Comparison of ENCODE assay signal across 19 cellular contexts in the genomic region with DNA sequence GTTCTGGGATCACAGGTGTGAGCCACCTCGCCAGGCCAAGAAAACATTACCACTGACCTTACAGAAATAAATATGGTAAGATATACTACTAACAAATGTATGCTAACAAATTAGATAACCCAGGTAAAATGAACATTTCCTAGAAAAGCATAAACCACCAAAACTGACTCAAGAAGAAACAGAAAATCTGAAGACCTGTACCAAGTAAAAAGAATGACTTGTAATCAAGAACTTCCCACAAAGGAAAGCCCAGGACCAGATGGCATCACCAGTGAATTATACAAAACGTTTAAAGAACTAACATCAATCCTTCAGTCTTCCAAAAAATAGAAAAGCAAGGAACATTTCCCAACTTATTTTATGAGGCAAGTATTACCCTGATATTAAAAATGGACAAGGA. TPM values are rescaled to one million over a fixed set of nuclear protein-coding genes. Genes with fewer than 3 reads are reported as not detected.
A peak's percentile ranks its signal among the peaks of the same experiment; 100 is the strongest.
DNase-seq lines count a peak whose midpoint lies in the region; ATAC-seq, FAIRE-seq and TF ChIP-seq lines count a peak whose summit lies in the region.
"Had no signal": no experiment of that assay in that cellular context is flagged by ENCODE, and none has a peak within 500 bp of the region (broad histone marks: within the 10 kb centered on the region; RNA-seq: fewer than 3 reads in every experiment).

No MANE protein-coding gene starts in this region.

- FAIRE-seq in GM18507 (lab: Jason Lieb, UNC) (peak; percentile 51), K562 (lab: Jason Lieb, UNC) (peak; percentile 78)
- FAIRE-seq: G401.6 had no signal

- H3K27ac ChIP-seq in K562 (ENCODE audit: extremely low read depth, low read depth, low read length) = no peak overlapping the region
- H3K27ac ChIP-seq in psoas muscle = no peak overlapping the region
- H3K27ac ChIP-seq: 22Rv1, PC-9 had no signal

- no peak overlapping the region for H3K4me3 ChIP-seq in K562
- no peak overlapping the region for H3K4me3 ChIP-seq in psoas muscle
- H3K4me3 ChIP-seq: HAP-1, PC-9 had no signal

- H3K4me1 ChIP-seq in K562 (replicated peaks in 1 of 2; ENCODE audit: control insufficient read depth in 2 of 2, insufficient read depth in 2 of 2, low read length in 2 of 2) (peaks cover 5 to 12% of the 10 kb centered on the region in 2 experiments; a peak in 3 of 5 replicates), psoas muscle (peaks cover 23% of the 10 kb centered on the region)
- H3K4me1 ChIP-seq: HAP-1 had no signal

- no TSS peak for BruUV-seq in K562 (replicated peaks; lab: Mats Ljungman, UMichigan)

- no peak for DNase-seq in activated CD4-positive, alpha-beta T cell treated with anti-CD3 and anti-CD28 coated beads for 36 hours
- DNase-seq in activated CD4-positive, alpha-beta T cell treated with anti-CD3 and anti-CD28 coated beads, Interleukin-2, amount 50 U/mL, for 48 hours = no peak
- no peak for DNase-seq in GM18507 (ENCODE audit: extremely low spot score, insufficient read length, low read depth)
- no peak for DNase-seq in K562 (ENCODE audit: extremely low read depth in 1 of 4, low spot score in 3 of 4)
- DNase-seq in stimulated activated effector memory CD8-positive, alpha-beta T cell treated with anti-CD3 and anti-CD28 coated beads, Interleukin-12 subunit alpha, Interleukin-12 subunit beta, amount 100 ng/mL, for 72 hours (ENCODE audit: low spot score in 2 of 2) = no peak
- DNase-seq in NOMO-1 (lab: John Stamatoyannopoulos, UW; ENCODE audit: unreplicated experiment in 2 of 2) = no peak
- no peak for DNase-seq in COLO668 (lab: John Stamatoyannopoulos, UW; ENCODE audit: unreplicated experiment)
- no peak for DNase-seq in psoas muscle
- DNase-seq: DMS 273 treated with DMSO at 0.1 percent for 48 hours, NCI-H1417, NCI-H187, NCI-H2107, NCI-H226, NCI-H524 treated with DMSO at 0.1 percent for 48 hours, PC-9 had no signal

- TF ChIP-seq POLR2A in K562 (conservative IDR thresholded peaks at IDR 0.05) = no peak

- H3K9ac ChIP-seq in K562 (ENCODE audit: insufficient read depth in 1 of 2, low read depth in 2 of 2, low read length in 2 of 2) = no peak overlapping the region

- TF ChIP-seq CTCF in K562 (IDR thresholded peaks at IDR 0.05 in 2 of 3, conservative IDR thresholded peaks at IDR 0.05 in 1 of 3; ENCODE audit: insufficient read depth in 2 of 3, low read depth in 1 of 3, low read length in 3 of 3) (no peak), psoas muscle (IDR thresholded peaks at IDR 0.05) (no peak)

- no peak for TF ChIP-seq EP300 in K562 (IDR thresholded peaks at IDR 0.05; ENCODE audit: low read length)

- peak; percentile 39 for ATAC-seq in activated CD4-positive, alpha-beta T cell treated with anti-CD3 and anti-CD28 coated beads for 36 hours
- ATAC-seq in K562 (no peak), psoas muscle (no peak)
- ATAC-seq in stimulated activated effector memory CD8-positive, alpha-beta T cell treated with anti-CD3 and anti-CD28 coated beads, Interleukin-12 subunit alpha, Interleukin-12 subunit beta, amount 100 ng/mL, for 72 hours = peak; percentile 39

- no peak overlapping the region for H2AFZ ChIP-seq in K562 (ENCODE audit: low read depth, low read length)
- H2AFZ ChIP-seq: PC-9 had no signal

- H4K20me1 ChIP-seq in K562 (replicated peaks; ENCODE audit: control insufficient read depth, insufficient read depth, low read length) = no peaks in the 10 kb centered on the region

- H3K4me1 Mint-ChIP-seq in activated CD4-positive, alpha-beta T cell treated with anti-CD3 and anti-CD28 coated beads for 36 hours = peaks cover 54% of the 10 kb centered on the region
- peaks cover 66% of the 10 kb centered on the region for H3K4me1 Mint-ChIP-seq in stimulated activated effector memory CD8-positive, alpha-beta T cell treated with anti-CD3 and anti-CD28 coated beads, Interleukin-12 subunit alpha, Interleukin-12 subunit beta, amount 100 ng/mL, for 72 hours

- no peak for TF ChIP-seq RAD21 in K562 (CRISPR knock-in tag; conservative IDR thresholded peaks at IDR 0.05 in 1 of 2, IDR thresholded peaks at IDR 0.05 in 1 of 2)

- peaks cover 6% of the 10 kb centered on the region; the same call in 2 of the 3 replicates for H3K36me3 ChIP-seq in K562 (ENCODE audit: control insufficient read depth, insufficient read depth, low read length)
- H3K36me3 ChIP-seq in psoas muscle (ENCODE audit: insufficient read depth in 1 of 2, low read depth in 1 of 2) = no peaks in the 10 kb centered on the region
- H3K36me3 ChIP-seq: HAP-1 had no signal

- CTCF ChIA-PET in activated CD4-positive, alpha-beta T cell treated with anti-CD3 and anti-CD28 coated beads for 36 hours (lab: Charles Lee) = no interaction called here
- CTCF ChIA-PET in K562 (lab: Yijun Ruan, JAX; ENCODE audit: low intra/inter-chr PET ratio) = no interaction called here

- peaks cover 42% of the 10 kb centered on the region for H3K36me3 Mint-ChIP-seq in activated CD4-positive, alpha-beta T cell treated with anti-CD3 and anti-CD28 coated beads for 36 hours (ENCODE audit: low read depth)
- H3K36me3 Mint-ChIP-seq in stimulated activated effector memory CD8-positive, alpha-beta T cell treated with anti-CD3 and anti-CD28 coated beads, Interleukin-12 subunit alpha, Interleukin-12 subunit beta, amount 100 ng/mL, for 72 hours = peaks cover 6% of the 10 kb centered on the region

- H3K9me1 ChIP-seq in K562 (ENCODE audit: control insufficient read depth, insufficient read depth, low read length) = no peaks in the 10 kb centered on the region

- in situ Hi-C loops in K562 (cut with MboI) = no loop called here

- H3K4me2 ChIP-seq in K562 (ENCODE audit: insufficient read depth, low read length) = no peak overlapping the region
- H3K4me2 ChIP-seq: PC-9 had no signal

- H3K9me3 Mint-ChIP-seq in activated CD4-positive, alpha-beta T cell treated with anti-CD3 and anti-CD28 coated beads for 36 hours (ENCODE audit: low read depth) = peaks cover 22% of the 10 kb centered on the region
- H3K9me3 Mint-ChIP-seq in stimulated activated effector memory CD8-positive, alpha-beta T cell treated with anti-CD3 and anti-CD28 coated beads, Interleukin-12 subunit alpha, Interleukin-12 subunit beta, amount 100 ng/mL, for 72 hours = peaks cover 12% of the 10 kb centered on the region

- POLR2A ChIA-PET in activated CD4-positive, alpha-beta T cell treated with anti-CD3 and anti-CD28 coated beads for 36 hours (lab: Charles Lee) = no interaction called here
- POLR2A ChIA-PET in K562 (lab: Yijun Ruan, JAX) = no interaction called here

- peaks cover 96% of the 10 kb centered on the region for H3K79me2 ChIP-seq in K562 (ENCODE audit: control insufficient read depth, insufficient read depth, low read length)

- H3K27me3 Mint-ChIP-seq in activated CD4-positive, alpha-beta T cell treated with anti-CD3 and anti-CD28 coated beads for 36 hours = no peaks in the 10 kb centered on the region

- no peaks in the 10 kb centered on the region for H3K27me3 ChIP-seq in K562 (ENCODE audit: control insufficient read depth in 2 of 2, insufficient read depth in 2 of 2, low read length in 2 of 2)
- no peaks in the 10 kb centered on the region for H3K27me3 ChIP-seq in psoas muscle (ENCODE audit: insufficient read depth in 3 of 3, low read length in 2 of 3)

- H3K9me3 ChIP-seq in K562 (replicated peaks; ENCODE audit: control insufficient read depth, insufficient read depth, low read depth, low read length) (peaks cover 8% of the 10 kb centered on the region), psoas muscle (peaks cover 4% of the 10 kb centered on the region)

- intact Hi-C loops in activated CD4-positive, alpha-beta T cell treated with anti-CD3 and anti-CD28 coated beads for 36 hours (cut with DNase I, micrococcal nuclease) = loop anchor here in 1 of 2 experiments (2.0 kb wide), 1 partner anchor 15 kb away; no protein-coding TSS in a partner anchor
- intact Hi-C loops in K562 (cut with micrococcal nuclease) (no loop called here), psoas muscle (cut with DNase I) (no loop called here)

- no peak overlapping the region for H3K4me3 Mint-ChIP-seq in activated CD4-positive, alpha-beta T cell treated with anti-CD3 and anti-CD28 coated beads for 36 hours
- peak overlapping the region; percentile 9 for H3K4me3 Mint-ChIP-seq in stimulated activated effector memory CD8-positive, alpha-beta T cell treated with anti-CD3 and anti-CD28 coated beads, Interleukin-12 subunit alpha, Interleukin-12 subunit beta, amount 100 ng/mL, for 72 hours
- H3K4me3 Mint-ChIP-seq: CD14-positive monocyte had no signal

- H3K27ac Mint-ChIP-seq in activated CD4-positive, alpha-beta T cell treated with anti-CD3 and anti-CD28 coated beads for 36 hours = peak overlapping the region; percentile 59
- no peak overlapping the region for H3K27ac Mint-ChIP-seq in stimulated activated effector memory CD8-positive, alpha-beta T cell treated with anti-CD3 and anti-CD28 coated beads, Interleukin-12 subunit alpha, Interleukin-12 subunit beta, amount 100 ng/mL, for 72 hours
- H3K27ac Mint-ChIP-seq: CD14-positive monocyte had no signal

- 58% methylated on average over 2 of the region's 2 CpGs for WGBS in K562 (ENCODE audit: insufficient coverage, low coverage, missing lambda C conversion rate)
- WGBS in psoas muscle, 3 donors = 58 to 79% (median 60%) methylated on average over 2 of the region's 2 CpGs

TF ChIP-seq in K562, 482 proteins besides CTCF, POLR2A, EP300 and RAD21 (continues in another document):
- TF ChIP-seq ZNF3 (CRISPR knock-in tag; IDR thresholded peaks at IDR 0.05) (no peak), PHB2 (IDR thresholded peaks at IDR 0.05; ENCODE audit: low read depth) (no peak), EP400 (IDR thresholded peaks at IDR 0.05) (no peak)

RNA-seq across cellular contexts. Expression of gene USP24, which starts 29.3 kb away (rescaled TPM):
- 10 to 100 TPM; 37.0 to 39.7 TPM for total RNA-seq in activated CD4-positive, alpha-beta T cell treated with anti-CD3 and anti-CD28 coated beads for 36 hours
- total RNA-seq in K562 (2011; cell fraction: chromatin; rRNA removed; ENCODE audit: low replicate concordance) = 62.0 and 200 TPM in 2 replicates
- 24.7 and 42.9 TPM in 2 replicates for total RNA-seq in K562 (2011; cell fraction: nucleolus; rRNA removed)
- 66.4 and 102 TPM in 2 replicates for total RNA-seq in K562 (2011; cell fraction: nucleoplasm; rRNA removed)
- total RNA-seq in K562 (2014; rRNA removed) (33.9 and 36.8 TPM in 2 replicates), K562 (2014; rRNA removed; fragmentation: Illumina TruSeq; extraction: Trizol) (54.5 and 56.4 TPM in 2 replicates), K562 (2015; rRNA removed; fragmentation: Illumina TruSeq; extraction: Trizol) (57.6 and 62.6 TPM in 2 replicates), K562 (2021) (40.5 and 43.4 TPM in 2 replicates), psoas muscle (10 to 100 TPM; 48.7 to 67.9 (median 59.5) TPM)
- polyA plus RNA-seq in K562 (2011; rRNA removed) (22.0 and 31.3 TPM in 2 replicates), K562 (2014; fragmentation: Illumina TruSeq; extraction: Trizol) (38.2 and 43.5 TPM in 2 replicates), K562 (2014; fragmentation: Nextera tagmentation; extraction: Ambion mirVana) (10 to 100 TPM in 1 of 2 experiments, 1 to 10 TPM in 1; 7.7 to 14.1 TPM), K562 (2014; rRNA removed) (25.7 and 32.9 TPM in 2 replicates), psoas muscle (10 to 100 TPM; 14.6 to 64.8 (median 21.4) TPM)
- 14.2 and 17.7 TPM in 2 replicates for polyA plus RNA-seq in K562 (2011; cell fraction: cytosol; rRNA removed)
- polyA plus RNA-seq in K562 (2011; cell fraction: nucleus; rRNA removed) = 47.1 and 49.3 TPM in 2 replicates
- 23.4 and 27.9 TPM in 2 replicates for polyA plus RNA-seq in K562 (2012)
- polyA minus RNA-seq in K562 (2011; rRNA and poly(A)+ RNA removed) = 109 and 122 TPM in 2 replicates
- 32.7 and 45.0 TPM in 2 replicates for polyA minus RNA-seq in K562 (2011; cell fraction: cytosol; rRNA and poly(A)+ RNA removed)
- polyA minus RNA-seq in K562 (2011; cell fraction: nucleus; rRNA and poly(A)+ RNA removed) = 65.6 and 111 TPM in 2 replicates

Comparison
In these comparisons a context has a peak if more than half of its experiments do, and no peak if none do; other contexts are left out.
1. ATAC-seq: peak in activated CD4-positive, alpha-beta T cell treated with anti-CD3 and anti-CD28 coated beads for 36 hours (single experiment) and stimulated activated effector memory CD8-positive, alpha-beta T cell treated with anti-CD3 and anti-CD28 coated beads, Interleukin-12 subunit alpha, Interleukin-12 subunit beta, amount 100 ng/mL, for 72 hours (single experiment); none in K562 (single experiment) and psoas muscle (0 of 4).